8 cellular contexts compared by ENCODE assay signal in genomic region chr17:64974750-64975317, GRCh38. TPM values are rescaled to one million over a fixed set of nuclear protein-coding genes. Genes with fewer than 3 reads are reported as not detected.
DNase-seq lines count a peak whose midpoint lies in the region; ATAC-seq lines count a peak whose summit lies in the region.

No MANE protein-coding gene starts in this region.

- intact Hi-C loops in posterior vena cava (cut with DNase I): loop anchor here in 1 of 2 donors (5.0 to 10.0 kb wide), 2 partner anchors 82 to 130 kb away; partner anchors contain the start of gene GNA13

- no peaks in the 10 kb centered on the region for H3K36me3 ChIP-seq in MG63

- peaks cover 20% of the 10 kb centered on the region for H3K36me3 Mint-ChIP-seq in central memory CD8-positive, alpha-beta T cell (ENCODE audit: insufficient read depth)
- no peaks in the 10 kb centered on the region for H3K36me3 Mint-ChIP-seq in naive B cell

- no peaks in the 10 kb centered on the region for H3K9me3 Mint-ChIP-seq in central memory CD8-positive, alpha-beta T cell
- no peaks in the 10 kb centered on the region for H3K9me3 Mint-ChIP-seq in naive B cell

- H3K9me3 ChIP-seq in MG63: no peaks in the 10 kb centered on the region

- H3K4me3 ChIP-seq in MG63: peak overlapping the region; percentile 77

- H3K27me3 Mint-ChIP-seq in central memory CD8-positive, alpha-beta T cell: no peaks in the 10 kb centered on the region
- no peaks in the 10 kb centered on the region for H3K27me3 Mint-ChIP-seq in naive B cell

- DNase-seq in NCI-H82 (lab: John Stamatoyannopoulos, UW) (peak; percentile 45), NCI-H82 treated with DMSO at 0.1 percent for 48 hours (lab: John Stamatoyannopoulos, UW; ENCODE audit: unreplicated experiment) (no peak), MG63 (no peak), naive B cell (no peak), posterior vena cava (ENCODE audit: low spot score) (no peak), foreskin melanocyte (no peak)
- no peak for DNase-seq in central memory CD8-positive, alpha-beta T cell (ENCODE audit: low spot score in 2 of 2)

- no peaks in the 10 kb centered on the region for H3K27me3 ChIP-seq in MG63

- no peak for ATAC-seq in central memory CD8-positive, alpha-beta T cell (replicated peaks; ENCODE audit: extremely low read depth, poor library complexity, severe bottlenecking)
- no peak for ATAC-seq in naive B cell (ENCODE audit: low read depth in 2 of 2)
- no peak for ATAC-seq in GM19467 (IDR thresholded peaks at IDR 0.05; ENCODE audit: unreplicated experiment)

- H3K27ac Mint-ChIP-seq in central memory CD8-positive, alpha-beta T cell (ENCODE audit: low read depth): peak overlapping the region; percentile 97
- H3K27ac Mint-ChIP-seq in naive B cell: peak overlapping the region; percentile 97 to 100 (median 100)

- peak overlapping the region; percentile 81 for H3K4me3 Mint-ChIP-seq in central memory CD8-positive, alpha-beta T cell
- peak overlapping the region; percentile 78 to 97 (median 94) for H3K4me3 Mint-ChIP-seq in naive B cell

- H3K4me1 Mint-ChIP-seq in central memory CD8-positive, alpha-beta T cell: peaks cover 36% of the 10 kb centered on the region
- H3K4me1 Mint-ChIP-seq in naive B cell: peaks cover 40 to 59% (median 40%) of the 10 kb centered on the region in 3 donors

RNA-seq across cellular contexts. Expression of gene LRRC37A3, which starts 55.6 kb away (rescaled TPM):
- total RNA-seq in MG63 (2014; rRNA removed; shearing (Covaris generic); ENCODE audit: low replicate concordance): 4.0 and 6.1 TPM in 2 replicates
- polyA plus RNA-seq in naive B cell (ENCODE audit: low read depth in 6 of 6): 1 to 10 TPM in 3 of 6 donors, under 1 TPM in 2, not detected in 1; 0.67 to 2.4 (median 1.1) TPM
- total RNA-seq in posterior vena cava: 10 to 100 TPM in 1 of 2 donors, 1 to 10 TPM in 1; 8.7 to 14.8 TPM
